15 cellular contexts compared by ENCODE assay signal in the genomic region with DNA sequence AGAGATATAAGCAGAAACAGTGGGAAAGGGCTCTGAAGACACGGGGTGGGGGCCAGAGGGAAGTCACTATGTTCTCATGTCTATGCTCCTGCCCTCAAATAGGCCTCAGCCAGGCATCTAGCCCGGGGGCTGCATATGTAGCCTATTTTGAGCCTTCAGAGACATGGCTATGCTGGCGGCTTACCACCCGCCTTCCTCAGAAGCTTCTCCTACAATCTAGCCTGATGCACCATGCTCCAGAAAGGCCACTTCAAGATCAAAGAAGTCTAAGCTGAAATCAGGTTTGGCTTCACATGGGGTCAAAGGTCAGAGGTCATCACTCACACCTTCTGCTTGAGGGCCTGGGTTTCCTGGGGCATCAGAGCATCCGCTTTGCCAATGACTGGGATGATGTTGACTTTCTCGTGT. TPM values are rescaled to one million over a fixed set of nuclear protein-coding genes. Genes with fewer than 3 reads are reported as not detected.
DNase-seq lines count a peak whose midpoint lies in the region; ATAC-seq and TF ChIP-seq lines count a peak whose summit lies in the region.
"Had no signal": no experiment of that assay in that cellular context is flagged by ENCODE, and none has a peak within 500 bp of the region (broad histone marks: within the 10 kb centered on the region; RNA-seq: fewer than 3 reads in every experiment).

No MANE protein-coding gene starts in this region.

- TF ChIP-seq CTCF in 22Rv1 (IDR thresholded peaks at IDR 0.05) (no peak), stomach (IDR thresholded peaks at IDR 0.05) (no peak)
- TF ChIP-seq CTCF in CD8-positive, alpha-beta T cell (IDR thresholded peaks at IDR 0.05): no peak

- peak overlapping the region; percentile 88 for H3K4me3 Mint-ChIP-seq in CD8-positive, alpha-beta T cell
- H3K4me3 Mint-ChIP-seq in activated CD4-positive, alpha-beta memory T cell treated with anti-CD3 and anti-CD28 coated beads, Interleukin-2, amount 10 ng/mL, durations not matched to agents 7 days and 5 days: peak overlapping the region; percentile 82
- H3K4me3 Mint-ChIP-seq: HFFc6 had no signal

- no peaks in the 10 kb centered on the region for H3K9me3 ChIP-seq in CD8-positive, alpha-beta T cell (ENCODE audit: low read length)
- H3K9me3 ChIP-seq in stomach: no peaks in the 10 kb centered on the region
- H3K9me3 ChIP-seq: thoracic aorta had no signal

- H3K4me3 ChIP-seq in CD8-positive, alpha-beta T cell (ENCODE audit: low read depth, low read length): peak overlapping the region; percentile 69
- no peak overlapping the region for H3K4me3 ChIP-seq in stomach
- H3K4me3 ChIP-seq: thoracic aorta had no signal

- H3K9me3 Mint-ChIP-seq in CD8-positive, alpha-beta T cell: no peaks in the 10 kb centered on the region
- no peaks in the 10 kb centered on the region for H3K9me3 Mint-ChIP-seq in activated CD4-positive, alpha-beta memory T cell treated with anti-CD3 and anti-CD28 coated beads, Interleukin-2, amount 10 ng/mL, durations not matched to agents 7 days and 5 days
- H3K9me3 Mint-ChIP-seq: HFFc6 had no signal

- H3K27ac ChIP-seq in 22Rv1 (peak overlapping the region; percentile 97), stomach (peak overlapping the region in 1 of 5 donors; percentile 41)
- H3K27ac ChIP-seq in CD8-positive, alpha-beta T cell (ENCODE audit: low read depth, low read length): peak overlapping the region; percentile 8
- H3K27ac ChIP-seq: epithelial cell of prostate, thoracic aorta had no signal

- peaks cover 65% of the 10 kb centered on the region for H3K4me1 Mint-ChIP-seq in CD8-positive, alpha-beta T cell (ENCODE audit: low read depth)
- H3K4me1 Mint-ChIP-seq in activated CD4-positive, alpha-beta memory T cell treated with anti-CD3 and anti-CD28 coated beads, Interleukin-2, amount 10 ng/mL, durations not matched to agents 7 days and 5 days: peaks cover 57% of the 10 kb centered on the region

- peaks cover 23% of the 10 kb centered on the region for H3K36me3 Mint-ChIP-seq in CD8-positive, alpha-beta T cell
- H3K36me3 Mint-ChIP-seq in activated CD4-positive, alpha-beta memory T cell treated with anti-CD3 and anti-CD28 coated beads, Interleukin-2, amount 10 ng/mL, durations not matched to agents 7 days and 5 days (ENCODE audit: low read depth): peaks cover 38% of the 10 kb centered on the region

- ATAC-seq in CD8-positive, alpha-beta T cell: no peak
- ATAC-seq in HG03432 (IDR thresholded peaks at IDR 0.05; ENCODE audit: unreplicated experiment) (no peak), GM19397 (IDR thresholded peaks at IDR 0.05; ENCODE audit: unreplicated experiment) (no peak)

- no peaks in the 10 kb centered on the region for H3K27me3 ChIP-seq in CD8-positive, alpha-beta T cell (ENCODE audit: insufficient read depth, low read length)
- no peaks in the 10 kb centered on the region for H3K27me3 ChIP-seq in stomach

- intact Hi-C loops in CD8-positive, alpha-beta T cell (cut with DNase I, micrococcal nuclease): no loop called here
- intact Hi-C loops in stomach (cut with DNase I; ENCODE audit: low total_unique reads): no loop called here

- CTCF ChIA-PET in CD8-positive, alpha-beta T cell (lab: Charles Lee): interaction anchor here (0.6 to 5.8 kb wide), 3 partner anchors 10 to 232 kb away, joined by 3 to 50 read pairs (median 4); a partner anchor contains a TSS
- CTCF ChIA-PET in activated CD4-positive, alpha-beta memory T cell treated with anti-CD3 and anti-CD28 coated beads, Interleukin-2, amount 10 ng/mL, durations not matched to agents 7 days and 5 days (lab: Charles Lee): interaction anchor here (1.3 kb wide), 1 partner anchor 15 kb away, joined by 6 read pairs; a partner anchor contains a TSS

- TF ChIP-seq POLR2A in stomach (IDR thresholded peaks at IDR 0.05): no peak

- peak overlapping the region; percentile 100 for H3K27ac Mint-ChIP-seq in CD8-positive, alpha-beta T cell
- H3K27ac Mint-ChIP-seq in activated CD4-positive, alpha-beta memory T cell treated with anti-CD3 and anti-CD28 coated beads, Interleukin-2, amount 10 ng/mL, durations not matched to agents 7 days and 5 days: peak overlapping the region; percentile 99
- H3K27ac Mint-ChIP-seq: HFFc6 had no signal

- 81 to 87% (median 85%) methylated on average over 6 of the region's 6 CpGs for WGBS in stomach, 5 donors

- H3K36me3 ChIP-seq in CD8-positive, alpha-beta T cell (ENCODE audit: insufficient read depth, low read length): no peaks in the 10 kb centered on the region
- no peaks in the 10 kb centered on the region for H3K36me3 ChIP-seq in stomach
- H3K36me3 ChIP-seq: thoracic aorta had no signal

- POLR2A ChIA-PET in CD8-positive, alpha-beta T cell (lab: Charles Lee): interaction anchor here (1.4 to 5.9 kb wide), 5 partner anchors 11 to 29 kb away, joined by 4 to 65 read pairs (median 25); a partner anchor contains a TSS
- POLR2A ChIA-PET in activated CD4-positive, alpha-beta memory T cell treated with anti-CD3 and anti-CD28 coated beads, Interleukin-2, amount 10 ng/mL, durations not matched to agents 7 days and 5 days (lab: Charles Lee): interaction anchor here (2.9 to 5.5 kb wide), 7 partner anchors 10 to 38 kb away, joined by 17 to 64 read pairs (median 25); a partner anchor contains a TSS

- TF ChIP-seq EP300 in stomach (IDR thresholded peaks at IDR 0.05): no peak

- no peak for DNase-seq in CD8-positive, alpha-beta T cell
- no peak for DNase-seq in activated CD4-positive, alpha-beta memory T cell treated with anti-CD3 and anti-CD28 coated beads, Interleukin-2, amount 10 ng/mL, durations not matched to agents 7 days and 5 days
- DNase-seq in myocyte (ENCODE audit: low read depth) (peak; percentile 71), stomach (no peak), occipital lobe (lab: John Stamatoyannopoulos, UW) (no peak)
- DNase-seq: EL, HFFc6, NCI-H2029 treated with DMSO at 0.1 percent for 48 hours, SHP77 treated with DMSO at 0.1 percent for 48 hours had no signal

- no peaks in the 10 kb centered on the region for H3K27me3 Mint-ChIP-seq in CD8-positive, alpha-beta T cell (ENCODE audit: low read depth)
- no peaks in the 10 kb centered on the region for H3K27me3 Mint-ChIP-seq in activated CD4-positive, alpha-beta memory T cell treated with anti-CD3 and anti-CD28 coated beads, Interleukin-2, amount 10 ng/mL, durations not matched to agents 7 days and 5 days

- H3K4me1 ChIP-seq in CD8-positive, alpha-beta T cell (ENCODE audit: insufficient read depth, low read length): peaks cover 63% of the 10 kb centered on the region
- peaks cover 19 to 37% (median 30%) of the 10 kb centered on the region in 4 donors for H3K4me1 ChIP-seq in stomach

RNA-seq across cellular contexts. Expression of a gene that starts 1.6 kb away (rescaled TPM):
- total RNA-seq in CD8-positive, alpha-beta T cell: 100 to 1,000 TPM; 147 to 150 TPM
- total RNA-seq in activated CD4-positive, alpha-beta memory T cell treated with anti-CD3 and anti-CD28 coated beads, Interleukin-2, amount 10 ng/mL, durations not matched to agents 7 days and 5 days: 100 to 1,000 TPM; 343 to 354 TPM
- total RNA-seq in myocyte (0.13 TPM in 1 of 2 replicates, not detected in the other), stomach (1 to 10 TPM in 3 of 5 donors, under 1 TPM in 1, not detected in 1; 0.72 to 6.2 (median 3.9) TPM), occipital lobe (under 0.01 TPM)
- 2.9 TPM for polyA plus RNA-seq in myocyte (2012)
- polyA plus RNA-seq in stomach: 10 to 100 TPM in 1 of 3 donors, 1 to 10 TPM in 2; 5.2 to 10.5 (median 7.0) TPM

RNA-seq across cellular contexts. Expression of a gene that starts 6.2 kb away (rescaled TPM):
- total RNA-seq in CD8-positive, alpha-beta T cell: 1 to 10 TPM; 3.0 to 3.1 TPM
- total RNA-seq in activated CD4-positive, alpha-beta memory T cell treated with anti-CD3 and anti-CD28 coated beads, Interleukin-2, amount 10 ng/mL, durations not matched to agents 7 days and 5 days: 1 to 10 TPM in 1 of 2 experiments, not detected in 1; 1.2 TPM
- total RNA-seq in myocyte (6,226 and 7,274 TPM in 2 replicates), stomach (not detected), occipital lobe (6.1 TPM)
- 6,177 TPM for polyA plus RNA-seq in myocyte (2012)
- polyA plus RNA-seq in stomach: 1 to 10 TPM in 2 of 3 donors, not detected in 1; 1.6 to 4.7 TPM
- total RNA-seq: posterior vena cava had no signal

RNA-seq across cellular contexts. Expression of a gene that starts 10.5 kb away (rescaled TPM):
- total RNA-seq in CD8-positive, alpha-beta T cell: 10 to 100 TPM; 12.3 to 13.8 TPM
- total RNA-seq in activated CD4-positive, alpha-beta memory T cell treated with anti-CD3 and anti-CD28 coated beads, Interleukin-2, amount 10 ng/mL, durations not matched to agents 7 days and 5 days: 10 to 100 TPM; 69.2 TPM
- total RNA-seq in myocyte (40.3 and 50.5 TPM in 2 replicates), stomach (10 to 100 TPM; 25.1 to 89.2 (median 33.2) TPM), occipital lobe (25.6 TPM)
- 40.4 TPM for polyA plus RNA-seq in myocyte (2012)
- polyA plus RNA-seq in stomach: 10 to 100 TPM; 20.5 to 25.0 (median 22.0) TPM

RNA-seq across cellular contexts. Expression of a gene that starts 14.4 kb away (rescaled TPM):
- total RNA-seq in CD8-positive, alpha-beta T cell: 1 to 10 TPM; 2.3 to 2.4 TPM
- total RNA-seq in activated CD4-positive, alpha-beta memory T cell treated with anti-CD3 and anti-CD28 coated beads, Interleukin-2, amount 10 ng/mL, durations not matched to agents 7 days and 5 days: 10 to 100 TPM; 14.2 to 14.5 TPM
- total RNA-seq in myocyte (13.2 and 20.8 TPM in 2 replicates), stomach (10 to 100 TPM in 1 of 5 donors, 1 to 10 TPM in 4; 4.0 to 33.6 (median 5.4) TPM), occipital lobe (32.0 TPM)
- 7.8 TPM for polyA plus RNA-seq in myocyte (2012)
- polyA plus RNA-seq in stomach: 1 to 10 TPM; 3.9 to 5.5 (median 4.6) TPM

RNA-seq across cellular contexts. Expression of a gene that starts 25.7 kb away (rescaled TPM):
- total RNA-seq in CD8-positive, alpha-beta T cell: 10 to 100 TPM; 35.4 to 35.9 TPM
- 10 to 100 TPM; 75.6 to 75.9 TPM for total RNA-seq in activated CD4-positive, alpha-beta memory T cell treated with anti-CD3 and anti-CD28 coated beads, Interleukin-2, amount 10 ng/mL, durations not matched to agents 7 days and 5 days
- 41.1 and 51.1 TPM in 2 replicates for total RNA-seq in myocyte
- 69.6 TPM for polyA plus RNA-seq in myocyte (2012)
- 10 to 100 TPM in 4 of 5 donors, 1 to 10 TPM in 1; 8.8 to 30.8 (median 18.3) TPM for total RNA-seq in stomach
- 10 to 100 TPM; 37.1 to 45.2 (median 41.4) TPM for polyA plus RNA-seq in stomach
- 39.8 TPM for total RNA-seq in occipital lobe

Comparison
In these comparisons a context has a peak if more than half of its experiments do, and no peak if none do; other contexts are left out.
1. RNA of a gene that starts 1.6 kb away (total RNA-seq): 343 to 354 TPM in activated CD4-positive, alpha-beta memory T cell treated with anti-CD3 and anti-CD28 coated beads, Interleukin-2, amount 10 ng/mL, durations not matched to agents 7 days and 5 days and 147 to 150 TPM in CD8-positive, alpha-beta T cell; 0.72 to 6.2 TPM in stomach, 0.13 TPM in myocyte and under 0.01 TPM in occipital lobe (single experiment); every median in the first group is over 10 times any median in the second.
2. RNA of a gene that starts 6.2 kb away (total RNA-seq): 6,226 to 7,274 TPM in myocyte; 6.1 TPM in occipital lobe (single experiment), 3.0 to 3.1 TPM in CD8-positive, alpha-beta T cell, 1.2 TPM in activated CD4-positive, alpha-beta memory T cell treated with anti-CD3 and anti-CD28 coated beads, Interleukin-2, amount 10 ng/mL, durations not matched to agents 7 days and 5 days and not detected in stomach; every median in the first group is over 100 times any median in the second.